Comparison of ENCODE assay signal across 1 cellular context in the genomic region with DNA sequence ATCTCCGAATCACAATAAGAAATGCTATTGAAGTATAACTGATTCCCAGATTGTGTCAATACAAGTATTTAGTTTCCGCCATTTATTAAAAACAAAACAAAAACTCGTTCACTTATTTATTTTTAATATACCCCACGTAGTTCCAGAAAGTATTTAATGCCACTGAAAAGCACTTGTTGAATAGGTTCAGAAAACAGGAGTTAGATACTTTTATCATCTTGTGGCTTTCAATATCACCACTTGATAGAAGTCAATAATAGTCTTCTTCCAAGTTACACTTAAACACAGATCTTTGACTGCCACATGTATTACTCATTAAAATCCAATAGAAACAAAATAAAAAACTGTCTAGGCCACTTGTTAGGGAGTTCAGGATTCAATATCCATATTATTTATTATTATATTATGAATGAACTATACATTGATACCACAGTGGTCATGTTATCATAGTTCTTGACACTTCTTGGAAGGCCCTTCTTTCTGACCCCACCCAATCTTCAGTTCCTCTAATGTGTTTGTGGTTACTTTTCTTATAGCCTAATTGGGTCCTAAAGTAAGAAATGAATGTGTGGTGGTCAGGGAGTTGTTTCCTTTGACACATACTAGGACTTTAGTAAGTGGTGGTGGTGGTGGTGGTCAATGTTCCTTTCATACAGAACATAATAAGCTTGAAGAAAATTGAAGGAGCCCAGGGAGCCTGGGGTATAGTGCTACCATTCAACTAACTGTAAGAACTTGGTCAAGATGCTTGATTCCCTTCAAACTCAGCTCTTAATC.
TF ChIP-seq lines count a peak whose summit lies in the region.

No MANE protein-coding gene starts in this region.

TF ChIP-seq in GM12878, 131 proteins besides CTCF, POLR2A, EP300 and RAD21 (continued from another document):
- TF ChIP-seq, protein P1, sequence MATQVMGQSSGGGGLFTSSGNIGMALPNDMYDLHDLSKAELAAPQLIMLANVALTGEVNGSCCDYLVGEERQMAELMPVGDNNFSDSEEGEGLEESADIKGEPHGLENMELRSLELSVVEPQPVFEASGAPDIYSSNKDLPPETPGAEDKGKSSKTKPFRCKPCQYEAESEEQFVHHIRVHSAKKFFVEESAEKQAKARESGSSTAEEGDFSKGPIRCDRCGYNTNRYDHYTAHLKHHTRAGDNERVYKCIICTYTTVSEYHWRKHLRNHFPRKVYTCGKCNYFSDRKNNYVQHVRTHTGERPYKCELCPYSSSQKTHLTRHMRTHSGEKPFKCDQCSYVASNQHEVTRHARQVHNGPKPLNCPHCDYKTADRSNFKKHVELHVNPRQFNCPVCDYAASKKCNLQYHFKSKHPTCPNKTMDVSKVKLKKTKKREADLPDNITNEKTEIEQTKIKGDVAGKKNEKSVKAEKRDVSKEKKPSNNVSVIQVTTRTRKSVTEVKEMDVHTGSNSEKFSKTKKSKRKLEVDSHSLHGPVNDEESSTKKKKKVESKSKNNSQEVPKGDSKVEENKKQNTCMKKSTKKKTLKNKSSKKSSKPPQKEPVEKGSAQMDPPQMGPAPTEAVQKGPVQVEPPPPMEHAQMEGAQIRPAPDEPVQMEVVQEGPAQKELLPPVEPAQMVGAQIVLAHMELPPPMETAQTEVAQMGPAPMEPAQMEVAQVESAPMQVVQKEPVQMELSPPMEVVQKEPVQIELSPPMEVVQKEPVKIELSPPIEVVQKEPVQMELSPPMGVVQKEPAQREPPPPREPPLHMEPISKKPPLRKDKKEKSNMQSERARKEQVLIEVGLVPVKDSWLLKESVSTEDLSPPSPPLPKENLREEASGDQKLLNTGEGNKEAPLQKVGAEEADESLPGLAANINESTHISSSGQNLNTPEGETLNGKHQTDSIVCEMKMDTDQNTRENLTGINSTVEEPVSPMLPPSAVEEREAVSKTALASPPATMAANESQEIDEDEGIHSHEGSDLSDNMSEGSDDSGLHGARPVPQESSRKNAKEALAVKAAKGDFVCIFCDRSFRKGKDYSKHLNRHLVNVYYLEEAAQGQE (IDR thresholded peaks at IDR 0.05; ENCODE audit: low read depth, low read length), result peak; percentile 52; the same call in 1 of the 2 replicates
- TF ChIP-seq NFYA (IDR thresholded peaks at IDR 0.05; ENCODE audit: borderline replicate concordance, low read depth, low read length), result no peak
- peak; percentile 100 for TF ChIP-seq RUNX3 (IDR thresholded peaks at IDR 0.05; ENCODE audit: low read length)
- TF ChIP-seq FOXM1 (IDR thresholded peaks at IDR 0.05; ENCODE audit: low read depth, low read length), result peak; percentile 100
- TF ChIP-seq, protein P2, sequence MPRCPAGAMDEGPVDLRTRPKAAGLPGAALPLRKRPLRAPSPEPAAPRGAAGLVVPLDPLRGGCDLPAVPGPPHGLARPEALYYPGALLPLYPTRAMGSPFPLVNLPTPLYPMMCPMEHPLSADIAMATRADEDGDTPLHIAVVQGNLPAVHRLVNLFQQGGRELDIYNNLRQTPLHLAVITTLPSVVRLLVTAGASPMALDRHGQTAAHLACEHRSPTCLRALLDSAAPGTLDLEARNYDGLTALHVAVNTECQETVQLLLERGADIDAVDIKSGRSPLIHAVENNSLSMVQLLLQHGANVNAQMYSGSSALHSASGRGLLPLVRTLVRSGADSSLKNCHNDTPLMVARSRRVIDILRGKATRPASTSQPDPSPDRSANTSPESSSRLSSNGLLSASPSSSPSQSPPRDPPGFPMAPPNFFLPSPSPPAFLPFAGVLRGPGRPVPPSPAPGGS (IDR thresholded peaks at IDR 0.05; ENCODE audit: borderline replicate concordance, insufficient read depth, low read depth, low read length, poor library complexity, severe bottlenecking), result peak; percentile 87
- no peak for TF ChIP-seq YBX1 (IDR thresholded peaks at IDR 0.05)
- TF ChIP-seq POU2F2 (IDR thresholded peaks at IDR 0.05; ENCODE audit: borderline replicate concordance, low read depth, low read length), result peak; percentile 94
- TF ChIP-seq EZH2 (IDR thresholded peaks at IDR 0.05; ENCODE audit: borderline replicate concordance, control insufficient read depth, low read depth, low read length), result 0 out of 2 replicates have a peak, but pooled peaks have one; percentile 53
- TF ChIP-seq HDAC6 (IDR thresholded peaks at IDR 0.05; ENCODE audit: unreplicated experiment), result no peak
- TF ChIP-seq IKZF1 (conservative IDR thresholded peaks at IDR 0.05), result peak; percentile 86
- peak; percentile 97 for TF ChIP-seq PAX5 (IDR thresholded peaks at IDR 0.05; ENCODE audit: borderline replicate concordance, low read depth, low read length)
- TF ChIP-seq ETV6 (conservative IDR thresholded peaks at IDR 0.05 in 1 of 2, IDR thresholded peaks at IDR 0.05 in 1 of 2; ENCODE audit: borderline replicate concordance in 1 of 2, low read depth in 1 of 2), result peak in 1 of 2 experiments; percentile 61; a peak in 1 of 4 replicates
- peak; percentile 37; the same call in 1 of the 2 replicates for TF ChIP-seq SREBF1 (IDR thresholded peaks at IDR 0.05; ENCODE audit: low read length)
- TF ChIP-seq, protein P3, sequence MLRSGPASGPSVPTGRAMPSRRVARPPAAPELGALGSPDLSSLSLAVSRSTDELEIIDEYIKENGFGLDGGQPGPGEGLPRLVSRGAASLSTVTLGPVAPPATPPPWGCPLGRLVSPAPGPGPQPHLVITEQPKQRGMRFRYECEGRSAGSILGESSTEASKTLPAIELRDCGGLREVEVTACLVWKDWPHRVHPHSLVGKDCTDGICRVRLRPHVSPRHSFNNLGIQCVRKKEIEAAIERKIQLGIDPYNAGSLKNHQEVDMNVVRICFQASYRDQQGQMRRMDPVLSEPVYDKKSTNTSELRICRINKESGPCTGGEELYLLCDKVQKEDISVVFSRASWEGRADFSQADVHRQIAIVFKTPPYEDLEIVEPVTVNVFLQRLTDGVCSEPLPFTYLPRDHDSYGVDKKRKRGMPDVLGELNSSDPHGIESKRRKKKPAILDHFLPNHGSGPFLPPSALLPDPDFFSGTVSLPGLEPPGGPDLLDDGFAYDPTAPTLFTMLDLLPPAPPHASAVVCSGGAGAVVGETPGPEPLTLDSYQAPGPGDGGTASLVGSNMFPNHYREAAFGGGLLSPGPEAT (IDR thresholded peaks at IDR 0.05; ENCODE audit: low read depth), result peak; percentile 69
